In the genomic region with DNA sequence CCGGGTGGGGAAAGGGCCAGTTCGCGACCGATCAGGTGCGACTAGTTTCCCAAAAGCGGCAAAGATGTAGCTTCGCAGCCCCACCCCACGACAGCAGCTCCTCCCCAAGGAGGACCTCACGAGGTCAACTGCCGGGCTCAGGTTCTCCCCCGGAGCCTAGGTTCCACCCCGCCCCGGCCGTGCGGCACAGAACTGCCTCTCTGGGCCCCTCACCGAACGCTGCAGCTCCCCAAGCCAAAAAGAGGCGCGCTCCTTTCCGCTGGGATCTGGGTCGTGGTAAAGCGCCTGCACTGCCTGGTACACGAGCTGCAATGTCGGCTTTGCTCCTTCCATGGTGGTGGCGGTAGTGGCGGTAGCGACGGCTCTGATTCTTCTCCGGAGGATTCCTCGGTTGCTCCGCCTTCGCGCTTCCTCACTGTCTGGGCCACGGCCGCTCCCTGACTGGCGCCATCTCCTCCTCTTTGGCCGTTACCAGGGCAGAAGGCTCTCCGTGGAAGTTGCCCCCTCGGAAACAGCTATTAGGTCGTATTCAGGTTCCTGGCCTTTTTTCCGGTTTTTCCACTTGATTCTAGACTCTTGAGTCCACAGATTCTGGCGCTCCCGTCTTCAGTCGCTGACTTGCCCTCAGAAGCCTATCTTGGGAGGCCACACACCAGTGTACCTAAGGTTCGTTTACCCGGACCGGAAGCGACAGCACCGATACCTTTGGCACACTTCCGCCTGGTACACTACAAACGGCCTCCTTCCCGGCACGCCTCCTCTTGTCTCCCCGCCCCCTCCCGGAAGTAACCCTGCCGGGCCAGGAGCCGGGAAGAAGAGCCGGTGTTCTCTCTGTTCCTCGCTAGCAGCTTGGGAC, we compare ENCODE assay signal across 8 cellular contexts. TPM values are rescaled to one million over a fixed set of nuclear protein-coding genes. Genes with fewer than 3 reads are reported as not detected.
A peak's percentile ranks its signal among the peaks of the same experiment; 100 is the strongest.
DNase-seq lines count a peak whose midpoint lies in the region; ATAC-seq and FAIRE-seq lines count a peak whose summit lies in the region.

A gene (minus strand): TSS at position 674 of the 856 bp plus-strand sequence. CDS start 341 bp downstream, at position 333.

- DNase-seq in DMS79 treated with DMSO at 0.1 percent for 48 hours (lab: John Stamatoyannopoulos, UW), result peak; percentile 95
- DNase-seq in RCC 7860 (ENCODE audit: low spot score), result peak; percentile 91
- peak; percentile 82 for DNase-seq in activated T-helper 1 cell treated with Interleukin-2 at 50 U/mL for 16 hours (ENCODE audit: low read depth)
- DNase-seq in fibroblast of gingiva (ENCODE audit: low read depth), result peak; percentile 90
- peak; percentile 86 for DNase-seq in naive B cell

- H3K9me3 ChIP-seq in KOPT-K1 (ENCODE audit: insufficient read depth, low read length, poor library complexity, severe bottlenecking), result no peaks in the 10 kb centered on the region

- H3K36me3 ChIP-seq in KOPT-K1 (ENCODE audit: insufficient read depth, low read length), result peaks cover 26% of the 10 kb centered on the region

- peak within 1 kb of the TSS; percentile 98 to 100 (median 99) for H3K27ac Mint-ChIP-seq in naive B cell
- H3K27ac Mint-ChIP-seq in stimulated activated memory B cell treated with anti-CD40 and anti-IgM and Interleukin-4, amounts not matched to agents 10 μg/mL and 1 μg/mL and 100 μg/mL, for 72 hours, result peak within 1 kb of the TSS; percentile 97

- peak; percentile 68 for FAIRE-seq in RCC 7860 (lab: Jason Lieb, UNC)

- no peaks in the 10 kb centered on the region for H3K9me3 Mint-ChIP-seq in naive B cell
- no peaks in the 10 kb centered on the region for H3K9me3 Mint-ChIP-seq in stimulated activated memory B cell treated with anti-CD40 and anti-IgM and Interleukin-4, amounts not matched to agents 10 μg/mL and 1 μg/mL and 100 μg/mL, for 72 hours

- peak within 1 kb of the TSS; percentile 96 to 99 (median 99) for H3K4me3 Mint-ChIP-seq in naive B cell
- peak within 1 kb of the TSS; percentile 99 for H3K4me3 Mint-ChIP-seq in stimulated activated memory B cell treated with anti-CD40 and anti-IgM and Interleukin-4, amounts not matched to agents 10 μg/mL and 1 μg/mL and 100 μg/mL, for 72 hours

- H3K4me1 Mint-ChIP-seq in naive B cell, result peaks cover 21 to 55% (median 35%) of the 10 kb centered on the region in 3 donors
- peaks cover 28% of the 10 kb centered on the region for H3K4me1 Mint-ChIP-seq in stimulated activated memory B cell treated with anti-CD40 and anti-IgM and Interleukin-4, amounts not matched to agents 10 μg/mL and 1 μg/mL and 100 μg/mL, for 72 hours

- ATAC-seq in GM21737 (IDR thresholded peaks at IDR 0.05; ENCODE audit: unreplicated experiment) (peak; percentile 74), naive B cell (ENCODE audit: low read depth in 2 of 2) (peak; percentile 82 to 83)
- ATAC-seq in stimulated activated memory B cell treated with anti-CD40 and anti-IgM and Interleukin-4, amounts not matched to agents 10 μg/mL and 1 μg/mL and 100 μg/mL, for 72 hours, result peak; percentile 93

- peak within 1 kb of the TSS; percentile 93 for H3K27ac ChIP-seq in KOPT-K1 (ENCODE audit: low read depth, low read length, poor library complexity, severe bottlenecking)

- H3K27me3 Mint-ChIP-seq in naive B cell, result peaks cover 6% of the 10 kb centered on the region in 3 donors
- no peaks in the 10 kb centered on the region for H3K27me3 Mint-ChIP-seq in stimulated activated memory B cell treated with anti-CD40 and anti-IgM and Interleukin-4, amounts not matched to agents 10 μg/mL and 1 μg/mL and 100 μg/mL, for 72 hours

- H3K36me3 Mint-ChIP-seq in naive B cell, result peaks cover 2 to 11% of the 10 kb centered on the region in 2 donors
- peaks cover 9% of the 10 kb centered on the region for H3K36me3 Mint-ChIP-seq in stimulated activated memory B cell treated with anti-CD40 and anti-IgM and Interleukin-4, amounts not matched to agents 10 μg/mL and 1 μg/mL and 100 μg/mL, for 72 hours

RNA-seq across cellular contexts. Expression of the gene that starts here (rescaled TPM):
- polyA plus RNA-seq in naive B cell (ENCODE audit: low read depth in 6 of 6), result 10 to 100 TPM; 28.7 to 38.7 (median 34.1) TPM

Comparison
In these comparisons a context has a peak if more than half of its experiments do, and no peak if none do; other contexts are left out.
1. Peak in every context shown above with its lines: DNase-seq, ATAC-seq and H3K27ac ChIP-seq.